28 cellular contexts compared by ENCODE assay signal in the genomic region with DNA sequence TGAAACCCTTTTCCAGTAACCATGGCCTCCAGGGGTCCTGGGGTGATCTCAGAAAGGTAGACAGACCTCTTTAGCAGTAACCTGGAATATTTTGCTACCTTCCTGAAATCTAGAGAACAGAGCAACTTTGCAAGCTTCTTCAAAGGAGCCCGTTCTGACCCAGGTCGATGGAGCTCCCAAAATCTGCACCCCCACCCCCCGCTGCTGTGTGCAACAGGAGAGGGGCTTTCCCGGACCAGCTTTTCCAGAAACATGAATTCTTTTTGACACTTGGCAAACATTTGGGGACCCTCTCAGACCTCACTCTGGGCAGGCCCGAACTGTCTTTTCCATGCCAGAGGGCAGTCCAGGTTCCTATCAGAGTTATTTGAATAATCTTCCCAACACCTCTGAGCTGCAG.
"Had no signal": no experiment of that assay in that cellular context is flagged by ENCODE, and none has a peak within 500 bp of the region (broad histone marks: within the 10 kb centered on the region; RNA-seq: fewer than 3 reads in every experiment).

No MANE protein-coding gene starts in this region.

- H3K27ac ChIP-seq: stomach, suprapubic skin, testis, thoracic aorta, thyroid gland, tibial artery, tibial nerve, transverse colon, upper lobe of left lung, upper lobe of right lung, uterus, vagina had no signal

- H3K9me3 ChIP-seq: stomach, suprapubic skin, testis, thoracic aorta, thyroid gland, tibial artery, tibial nerve, transverse colon, upper lobe of left lung, upper lobe of right lung, uterus, vagina had no signal

- H3K27ac Mint-ChIP-seq: stimulated activated effector memory CD8-positive, alpha-beta T cell treated with anti-CD3 and anti-CD28 coated beads, Interleukin-12 subunit alpha, Interleukin-12 subunit beta, amount 100 ng/mL, for 72 hours; stimulated activated memory B cell treated with anti-CD40 and anti-IgM and Interleukin-4, amounts not matched to agents 10 μg/mL and 1 μg/mL and 100 μg/mL, for 72 hours; stimulated activated naive B cell treated with anti-CD40 and anti-IgM and Interleukin-4, amounts not matched to agents 10 μg/mL and 1 μg/mL and 100 μg/mL, for 72 hours; stimulated activated naive CD8-positive, alpha-beta T cell treated with anti-CD3 and anti-CD28 coated beads, Interleukin-15, amount 100 ng/mL, for 72 hours; stimulated activated naive CD8-positive, alpha-beta T cell treated with anti-CD3 and anti-CD28 coated beads, Interleukin-15, Interleukin-2, amounts not matched to agents 100 ng/mL and 50 ng/mL, for 24 hours; type B pancreatic cell had no signal

- H3K4me3 Mint-ChIP-seq: stimulated activated effector memory CD8-positive, alpha-beta T cell treated with anti-CD3 and anti-CD28 coated beads, Interleukin-12 subunit alpha, Interleukin-12 subunit beta, amount 100 ng/mL, for 72 hours; stimulated activated memory B cell treated with anti-CD40 and anti-IgM and Interleukin-4, amounts not matched to agents 10 μg/mL and 1 μg/mL and 100 μg/mL, for 72 hours; stimulated activated naive B cell treated with anti-CD40 and anti-IgM and Interleukin-4, amounts not matched to agents 10 μg/mL and 1 μg/mL and 100 μg/mL, for 72 hours; stimulated activated naive CD8-positive, alpha-beta T cell treated with anti-CD3 and anti-CD28 coated beads, Interleukin-15, amount 100 ng/mL, for 72 hours; stimulated activated naive CD8-positive, alpha-beta T cell treated with anti-CD3 and anti-CD28 coated beads, Interleukin-15, Interleukin-2, amounts not matched to agents 100 ng/mL and 50 ng/mL, for 24 hours; type B pancreatic cell had no signal

- H3K4me1 ChIP-seq: suprapubic skin, thyroid gland, tibial artery, transverse colon, upper lobe of right lung, uterus, vagina had no signal

- H3K4me3 ChIP-seq: stomach, suprapubic skin, testis, thoracic aorta, thyroid gland, tibial artery, tibial nerve, transverse colon, upper lobe of left lung, upper lobe of right lung, uterus, vagina had no signal

- H3K27me3 ChIP-seq: testis, thyroid gland, tibial nerve, upper lobe of left lung, uterus, vagina had no signal

- H3K36me3 Mint-ChIP-seq: stimulated activated effector memory CD8-positive, alpha-beta T cell treated with anti-CD3 and anti-CD28 coated beads, Interleukin-12 subunit alpha, Interleukin-12 subunit beta, amount 100 ng/mL, for 72 hours; stimulated activated memory B cell treated with anti-CD40 and anti-IgM and Interleukin-4, amounts not matched to agents 10 μg/mL and 1 μg/mL and 100 μg/mL, for 72 hours; stimulated activated naive B cell treated with anti-CD40 and anti-IgM and Interleukin-4, amounts not matched to agents 10 μg/mL and 1 μg/mL and 100 μg/mL, for 72 hours; type B pancreatic cell had no signal

- H3K9me3 Mint-ChIP-seq: stimulated activated effector memory CD8-positive, alpha-beta T cell treated with anti-CD3 and anti-CD28 coated beads, Interleukin-12 subunit alpha, Interleukin-12 subunit beta, amount 100 ng/mL, for 72 hours; stimulated activated memory B cell treated with anti-CD40 and anti-IgM and Interleukin-4, amounts not matched to agents 10 μg/mL and 1 μg/mL and 100 μg/mL, for 72 hours; stimulated activated naive B cell treated with anti-CD40 and anti-IgM and Interleukin-4, amounts not matched to agents 10 μg/mL and 1 μg/mL and 100 μg/mL, for 72 hours; stimulated activated naive CD8-positive, alpha-beta T cell treated with anti-CD3 and anti-CD28 coated beads, Interleukin-15, amount 100 ng/mL, for 72 hours; stimulated activated naive CD8-positive, alpha-beta T cell treated with anti-CD3 and anti-CD28 coated beads, Interleukin-15, Interleukin-2, amounts not matched to agents 100 ng/mL and 50 ng/mL, for 24 hours; type B pancreatic cell had no signal

- H3K36me3 ChIP-seq: stomach, suprapubic skin, thoracic aorta, thyroid gland, tibial artery, tibial nerve, transverse colon, upper lobe of left lung, upper lobe of right lung, uterus, vagina had no signal

- DNase-seq: stimulated activated CD4-positive, alpha-beta T cell treated with anti-CD3 and anti-CD28 coated beads, Interleukin-2, amount 100 ng/mL, for 48 hours; stimulated activated CD4-positive, alpha-beta T cell treated with anti-CD3 and anti-CD28 coated beads, Interleukin-4, amount 100 ng/mL, for 1 hour; stimulated activated CD4-positive, alpha-beta T cell treated with anti-CD3 and anti-CD28 coated beads, Interleukin-4, amount 100 ng/mL, for 24 hours; stimulated activated CD4-positive, alpha-beta T cell treated with anti-CD3 and anti-CD28 coated beads, Interleukin-4, amount 100 ng/mL, for 4 hours; stimulated activated CD8-positive, alpha-beta memory T cell treated with anti-CD3 and anti-CD28 coated beads, Interleukin-4, amount 100 ng/mL, for 48 hours; stimulated activated naive B cell treated with anti-CD40 and anti-IgM and Interleukin-4, amounts not matched to agents 10 μg/mL and 1 μg/mL and 100 μg/mL, for 72 hours; stimulated activated naive CD4-positive, alpha-beta T cell; stimulated activated naive CD4-positive, alpha-beta T cell treated with Interleukin-2 at 50 U/mL for 16 hours; stimulated activated naive CD8-positive, alpha-beta T cell treated with anti-CD3 and anti-CD28 coated beads, Interleukin-15, amount 100 ng/mL, for 72 hours; stimulated activated naive CD8-positive, alpha-beta T cell treated with anti-CD3 and anti-CD28 coated beads, Interleukin-15, Interleukin-2, amounts not matched to agents 100 U/mL and 50 U/mL, for 24 hours; stomach; substantia nigra; testis; thyroid gland; tibial artery; transverse colon; trophoblast cell; upper lobe of left lung; upper lobe of right lung; uterus had no signal
